ENCODE assay signal across 8 cellular contexts in genomic region chr6:99334526-99335127, GRCh38. TPM values are rescaled to one million over a fixed set of nuclear protein-coding genes. Genes with fewer than 3 reads are reported as not detected.
A peak's percentile ranks its signal among the peaks of the same experiment; 100 is the strongest.
DNase-seq lines count a peak whose midpoint lies in the region; ATAC-seq and FAIRE-seq lines count a peak whose summit lies in the region.

No MANE protein-coding gene starts in this region.

- POLR2A ChIA-PET in activated CD4-positive, alpha-beta T cell treated with anti-CD3 and anti-CD28 coated beads for 36 hours (lab: Charles Lee): no interaction called here

- peaks cover 15% of the 10 kb centered on the region for H3K27me3 Mint-ChIP-seq in activated CD4-positive, alpha-beta T cell treated with anti-CD3 and anti-CD28 coated beads for 36 hours

- H3K36me3 Mint-ChIP-seq in activated CD4-positive, alpha-beta T cell treated with anti-CD3 and anti-CD28 coated beads for 36 hours (ENCODE audit: low read depth): no peaks in the 10 kb centered on the region

- peaks cover 3% of the 10 kb centered on the region for H3K4me1 Mint-ChIP-seq in activated CD4-positive, alpha-beta T cell treated with anti-CD3 and anti-CD28 coated beads for 36 hours

- DNase-seq in activated CD4-positive, alpha-beta T cell treated with anti-CD3 and anti-CD28 coated beads for 36 hours: peak; percentile 36
- DNase-seq in activated CD4-positive, alpha-beta T cell treated with anti-CD3 and anti-CD28 coated beads, Interleukin-2, amount 50 U/mL, for 4 hours: no peak
- DNase-seq in HTR-8/SVneo (ENCODE audit: insufficient read length, low spot score) (peak; percentile 26), RKO (ENCODE audit: low spot score) (peak; percentile 78), epidermal melanocyte (ENCODE audit: insufficient read length, low spot score) (peak; percentile 37), non-pigmented ciliary epithelial cell (ENCODE audit: low read depth) (peak; percentile 31), activated gamma-delta T cell treated with Interleukin-2 at 50 U/mL for 16 hours (no peak)

- H3K9me3 Mint-ChIP-seq in activated CD4-positive, alpha-beta T cell treated with anti-CD3 and anti-CD28 coated beads for 36 hours (ENCODE audit: low read depth): no peaks in the 10 kb centered on the region

- intact Hi-C loops in activated CD4-positive, alpha-beta T cell treated with anti-CD3 and anti-CD28 coated beads for 36 hours (cut with DNase I, micrococcal nuclease): loop anchor here (1.0 to 5.0 kb wide), 3 partner anchors 58 to 413 kb away; partner anchors contain the start of genes COQ3 (in 1 of the 2) and PNISR (in 1 of the 2)

- no peak overlapping the region for H3K4me3 Mint-ChIP-seq in activated CD4-positive, alpha-beta T cell treated with anti-CD3 and anti-CD28 coated beads for 36 hours

- H3K27ac Mint-ChIP-seq in activated CD4-positive, alpha-beta T cell treated with anti-CD3 and anti-CD28 coated beads for 36 hours: no peak overlapping the region

- FAIRE-seq in HTR-8/SVneo (lab: Jason Lieb, UNC): no peak

- peak; percentile 56 for ATAC-seq in activated CD4-positive, alpha-beta T cell treated with anti-CD3 and anti-CD28 coated beads for 36 hours
- ATAC-seq in GM21360 (IDR thresholded peaks at IDR 0.05; ENCODE audit: unreplicated experiment): peak; percentile 43

- CTCF ChIA-PET in activated CD4-positive, alpha-beta T cell treated with anti-CD3 and anti-CD28 coated beads for 36 hours (lab: Charles Lee): interaction anchor here (0.6 to 1.1 kb wide), 10 partner anchors 9 to 411 kb away, joined by 3 to 4 read pairs (median 3); no protein-coding TSS in a partner anchor

RNA-seq across cellular contexts. Expression of gene FAXC, which starts 14.8 kb away (rescaled TPM):
- under 1 TPM in 1 of 2 experiments, not detected in 1; 0.16 TPM for total RNA-seq in activated CD4-positive, alpha-beta T cell treated with anti-CD3 and anti-CD28 coated beads for 36 hours

RNA-seq across cellular contexts. Expression of gene COQ3, which starts 59.4 kb away (rescaled TPM):
- 10 to 100 TPM; 13.5 to 23.4 TPM for total RNA-seq in activated CD4-positive, alpha-beta T cell treated with anti-CD3 and anti-CD28 coated beads for 36 hours

Comparison
In these comparisons a context has a peak if more than half of its experiments do, and no peak if none do; other contexts are left out.
1. DNase-seq: peak in activated CD4-positive, alpha-beta T cell treated with anti-CD3 and anti-CD28 coated beads for 36 hours (single experiment), HTR-8/SVneo (single experiment), RKO (single experiment), epidermal melanocyte (single experiment) and non-pigmented ciliary epithelial cell (single experiment); none in activated CD4-positive, alpha-beta T cell treated with anti-CD3 and anti-CD28 coated beads, Interleukin-2, amount 50 U/mL, for 4 hours (0 of 2) and activated gamma-delta T cell treated with Interleukin-2 at 50 U/mL for 16 hours (single experiment).